Comparison of ENCODE assay signal across 1 cellular context in the genomic region with DNA sequence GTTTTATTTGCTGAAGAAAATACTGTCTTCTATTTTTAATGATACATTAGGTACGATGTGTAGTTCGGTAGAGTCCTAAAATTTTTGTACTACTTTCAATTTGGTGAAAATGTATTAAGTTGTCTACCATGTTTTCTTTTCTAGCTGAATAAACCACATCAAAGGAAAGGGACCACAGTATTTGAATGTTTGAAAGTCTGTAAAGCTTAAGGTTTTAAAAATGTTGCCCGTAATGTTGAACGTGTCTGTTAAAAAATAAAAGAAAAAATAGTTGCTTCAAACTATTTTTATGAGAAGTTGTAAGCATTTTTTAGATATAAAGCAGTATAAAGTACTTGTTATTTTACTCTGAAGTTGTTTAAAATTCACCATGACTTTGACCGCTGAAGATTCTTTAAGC.
TF ChIP-seq lines count a peak whose summit lies in the region.

No MANE protein-coding gene starts in this region.

TF ChIP-seq in HepG2, 621 proteins besides CTCF, POLR2A, EP300 and RAD21:
- TF ChIP-seq ZNF33A (CRISPR knock-in tag; IDR thresholded peaks at IDR 0.05; ENCODE audit: borderline replicate concordance) (no peak), ZNF83 (CRISPR knock-in tag; IDR thresholded peaks at IDR 0.05; ENCODE audit: borderline replicate concordance) (no peak), PBX2 (CRISPR knock-in tag; IDR thresholded peaks at IDR 0.05) (no peak), LCORL (IDR thresholded peaks at IDR 0.05) (no peak), LCORL (CRISPR knock-in tag; IDR thresholded peaks at IDR 0.05) (no peak), GRHL1 (CRISPR knock-in tag; conservative IDR thresholded peaks at IDR 0.05) (no peak), ZNF598 (CRISPR knock-in tag; IDR thresholded peaks at IDR 0.05; ENCODE audit: borderline replicate concordance) (no peak), ZNF572 (CRISPR knock-in tag; IDR thresholded peaks at IDR 0.05) (no peak), ZBTB44 (CRISPR knock-in tag; IDR thresholded peaks at IDR 0.05) (no peak), SRSF1 (optimal IDR thresholded peaks at IDR 0.05; ENCODE audit: low read depth, low read length) (no peak), ETV5 (CRISPR knock-in tag; IDR thresholded peaks at IDR 0.05; ENCODE audit: borderline replicate concordance) (no peak), ZNF235 (CRISPR knock-in tag; IDR thresholded peaks at IDR 0.05; ENCODE audit: borderline replicate concordance) (no peak), ZNF543 (CRISPR knock-in tag; IDR thresholded peaks at IDR 0.05) (no peak), TP53 (CRISPR knock-in tag; conservative IDR thresholded peaks at IDR 0.05) (no peak)
- TF ChIP-seq, protein P1, sequence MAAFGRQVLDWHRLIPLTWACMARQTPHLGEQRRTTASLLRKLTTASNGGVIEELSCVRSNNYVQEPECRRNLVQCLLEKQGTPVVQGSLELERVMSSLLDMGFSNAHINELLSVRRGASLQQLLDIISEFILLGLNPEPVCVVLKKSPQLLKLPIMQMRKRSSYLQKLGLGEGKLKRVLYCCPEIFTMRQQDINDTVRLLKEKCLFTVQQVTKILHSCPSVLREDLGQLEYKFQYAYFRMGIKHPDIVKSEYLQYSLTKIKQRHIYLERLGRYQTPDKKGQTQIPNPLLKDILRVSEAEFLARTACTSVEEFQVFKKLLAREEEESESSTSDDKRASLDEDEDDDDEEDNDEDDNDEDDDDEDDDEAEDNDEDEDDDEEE (CRISPR knock-in tag; IDR thresholded peaks at IDR 0.05), result no peak
- TF ChIP-seq, protein P2, sequence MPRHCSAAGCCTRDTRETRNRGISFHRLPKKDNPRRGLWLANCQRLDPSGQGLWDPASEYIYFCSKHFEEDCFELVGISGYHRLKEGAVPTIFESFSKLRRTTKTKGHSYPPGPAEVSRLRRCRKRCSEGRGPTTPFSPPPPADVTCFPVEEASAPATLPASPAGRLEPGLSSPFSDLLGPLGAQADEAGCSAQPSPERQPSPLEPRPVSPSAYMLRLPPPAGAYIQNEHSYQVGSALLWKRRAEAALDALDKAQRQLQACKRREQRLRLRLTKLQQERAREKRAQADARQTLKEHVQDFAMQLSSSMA (CRISPR knock-in tag; IDR thresholded peaks at IDR 0.05), result no peak
- TF ChIP-seq, protein P3, sequence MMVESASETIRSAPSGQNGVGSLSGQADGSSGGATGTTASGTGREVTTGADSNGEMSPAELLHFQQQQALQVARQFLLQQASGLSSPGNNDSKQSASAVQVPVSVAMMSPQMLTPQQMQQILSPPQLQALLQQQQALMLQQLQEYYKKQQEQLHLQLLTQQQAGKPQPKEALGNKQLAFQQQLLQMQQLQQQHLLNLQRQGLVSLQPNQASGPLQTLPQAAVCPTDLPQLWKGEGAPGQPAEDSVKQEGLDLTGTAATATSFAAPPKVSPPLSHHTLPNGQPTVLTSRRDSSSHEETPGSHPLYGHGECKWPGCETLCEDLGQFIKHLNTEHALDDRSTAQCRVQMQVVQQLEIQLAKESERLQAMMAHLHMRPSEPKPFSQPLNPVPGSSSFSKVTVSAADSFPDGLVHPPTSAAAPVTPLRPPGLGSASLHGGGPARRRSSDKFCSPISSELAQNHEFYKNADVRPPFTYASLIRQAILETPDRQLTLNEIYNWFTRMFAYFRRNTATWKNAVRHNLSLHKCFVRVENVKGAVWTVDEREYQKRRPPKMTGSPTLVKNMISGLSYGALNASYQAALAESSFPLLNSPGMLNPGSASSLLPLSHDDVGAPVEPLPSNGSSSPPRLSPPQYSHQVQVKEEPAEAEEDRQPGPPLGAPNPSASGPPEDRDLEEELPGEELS (CRISPR knock-in tag; IDR thresholded peaks at IDR 0.05), result no peak
- TF ChIP-seq, protein P4, sequence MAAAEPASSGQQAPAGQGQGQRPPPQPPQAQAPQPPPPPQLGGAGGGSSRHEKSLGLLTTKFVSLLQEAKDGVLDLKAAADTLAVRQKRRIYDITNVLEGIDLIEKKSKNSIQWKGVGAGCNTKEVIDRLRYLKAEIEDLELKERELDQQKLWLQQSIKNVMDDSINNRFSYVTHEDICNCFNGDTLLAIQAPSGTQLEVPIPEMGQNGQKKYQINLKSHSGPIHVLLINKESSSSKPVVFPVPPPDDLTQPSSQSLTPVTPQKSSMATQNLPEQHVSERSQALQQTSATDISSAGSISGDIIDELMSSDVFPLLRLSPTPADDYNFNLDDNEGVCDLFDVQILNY (CRISPR knock-in tag; conservative IDR thresholded peaks at IDR 0.05), result no peak
- TF ChIP-seq, protein P5, sequence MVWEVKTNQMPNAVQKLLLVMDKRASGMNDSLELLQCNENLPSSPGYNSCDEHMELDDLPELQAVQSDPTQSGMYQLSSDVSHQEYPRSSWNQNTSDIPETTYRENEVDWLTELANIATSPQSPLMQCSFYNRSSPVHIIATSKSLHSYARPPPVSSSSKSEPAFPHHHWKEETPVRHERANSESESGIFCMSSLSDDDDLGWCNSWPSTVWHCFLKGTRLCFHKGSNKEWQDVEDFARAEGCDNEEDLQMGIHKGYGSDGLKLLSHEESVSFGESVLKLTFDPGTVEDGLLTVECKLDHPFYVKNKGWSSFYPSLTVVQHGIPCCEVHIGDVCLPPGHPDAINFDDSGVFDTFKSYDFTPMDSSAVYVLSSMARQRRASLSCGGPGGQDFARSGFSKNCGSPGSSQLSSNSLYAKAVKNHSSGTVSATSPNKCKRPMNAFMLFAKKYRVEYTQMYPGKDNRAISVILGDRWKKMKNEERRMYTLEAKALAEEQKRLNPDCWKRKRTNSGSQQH (CRISPR knock-in tag; IDR thresholded peaks at IDR 0.05; ENCODE audit: low read depth), result no peak
